16 cellular contexts compared by ENCODE assay signal in genomic region chr6:79718509-79719247, GRCh38.
DNase-seq lines count a peak whose midpoint lies in the region; ATAC-seq and TF ChIP-seq lines count a peak whose summit lies in the region.
"Had no signal": no experiment of that assay in that cellular context is flagged by ENCODE, and none has a peak within 500 bp of the region (broad histone marks: within the 10 kb centered on the region; RNA-seq: fewer than 3 reads in every experiment).

No MANE protein-coding gene starts in this region.

- H3K36me3 ChIP-seq in left lung = no peaks in the 10 kb centered on the region

- CTCF ChIA-PET in RWPE1 (lab: Yijun Ruan, JAX) = interaction anchor here (0.6 to 1.0 kb wide), 3 partner anchors 18 to 44 kb away, joined by 3 to 4 read pairs (median 3); no protein-coding TSS in a partner anchor

- H3K4me3 ChIP-seq in cardiac fibroblast (replicated peaks in 1 of 2; ENCODE audit: low read depth in 2 of 2, low read length in 2 of 2) (no peak overlapping the region), left lung (no peak overlapping the region)
- H3K4me3 ChIP-seq: testis had no signal

- H3K27ac ChIP-seq in left lung (no peak overlapping the region), RWPE1 (no peak overlapping the region)
- H3K27ac ChIP-seq: testis had no signal

- intact Hi-C loops in left lung (cut with DNase I) = loop anchor here in 1 of 2 donors (10.0 kb wide), 1 partner anchor 144 kb away; no protein-coding TSS in a partner anchor

- TF ChIP-seq CTCF in cardiac fibroblast (IDR thresholded peaks at IDR 0.05; ENCODE audit: low read depth, low read length) (no peak), left lung (IDR thresholded peaks at IDR 0.05) (no peak), RWPE1 (conservative IDR thresholded peaks at IDR 0.05; ENCODE audit: low read depth) (no peak)

- POLR2A ChIA-PET in RWPE1 (lab: Yijun Ruan, JAX; ENCODE audit: low non-redundant PET) = no interaction called here

- ATAC-seq in GM18868 (IDR thresholded peaks at IDR 0.05; ENCODE audit: unreplicated experiment) (peak; percentile 72), left lung (peak; percentile 57), GM19023 (IDR thresholded peaks at IDR 0.05; ENCODE audit: unreplicated experiment) (no peak)
- ATAC-seq: naive thymus-derived CD4-positive, alpha-beta T cell had no signal

- H3K9me3 ChIP-seq in left lung = no peaks in the 10 kb centered on the region
- H3K9me3 ChIP-seq: testis had no signal

- H3K27me3 ChIP-seq in left lung = no peaks in the 10 kb centered on the region
- H3K27me3 ChIP-seq: testis had no signal

- no peaks in the 10 kb centered on the region for H3K4me1 ChIP-seq in left lung
- H3K4me1 ChIP-seq: testis had no signal

- DNase-seq in AG08396 (ENCODE audit: low spot score) (peak; percentile 9), cardiac fibroblast (ENCODE audit: low read depth in 2 of 2) (peak; percentile 20 to 30), left lung (no peak), inferior parietal cortex (ENCODE audit: extremely low spot score) (no peak), NCI-H524 (lab: John Stamatoyannopoulos, UW) (no peak), RWPE1 (ENCODE audit: low spot score) (no peak)
- DNase-seq: activated gamma-delta T cell treated with Interleukin-2 at 50 U/mL for 16 hours; naive thymus-derived CD4-positive, alpha-beta T cell; NCI-H1092; NCI-H2081; NCI-H510A treated with DMSO at 0.1 percent for 48 hours; small intestine; stimulated activated CD4-positive, alpha-beta T cell treated with anti-CD3 and anti-CD28 coated beads, Interleukin-4, amount 100 ng/mL, for 4 hours; testis had no signal

Comparison
In these comparisons a context has a peak if more than half of its experiments do, and no peak if none do; other contexts are left out.
1. DNase-seq: peak in AG08396 (single experiment) and cardiac fibroblast (2 of 2); none in left lung (0 of 2), inferior parietal cortex (single experiment), NCI-H524 (0 of 2) and RWPE1 (single experiment).